ENCODE assay signal across 3 cellular contexts in genomic region chr21:38254970-38255369, GRCh38.
TF ChIP-seq lines count a peak whose summit lies in the region.

No MANE protein-coding gene starts in this region.

TF ChIP-seq in A549, 52 proteins besides CTCF, POLR2A, EP300 and RAD21:
- TF ChIP-seq USF2 (IDR thresholded peaks at IDR 0.05): no peak
- TF ChIP-seq GATA3 (IDR thresholded peaks at IDR 0.05; ENCODE audit: borderline replicate concordance): peak; percentile 14; the same call in 1 of the 2 replicates
- TF ChIP-seq KDM5A (IDR thresholded peaks at IDR 0.05): no peak
TF ChIP-seq in A549: peak in this region for 1.

TF ChIP-seq in HEK293, 187 proteins besides CTCF, POLR2A, EP300 and RAD21:
- TF ChIP-seq ZFHX2 (tag by site-specific recombination; conservative IDR thresholded peaks at IDR 0.05) (no peak), KLF8 (tag by site-specific recombination; IDR thresholded peaks at IDR 0.05) (no peak), ZNF112 (tag by site-specific recombination; IDR thresholded peaks at IDR 0.05) (no peak), PRDM10 (tag by site-specific recombination; IDR thresholded peaks at IDR 0.05) (peak; percentile 54), RBAK (tag by site-specific recombination; IDR thresholded peaks at IDR 0.05) (no peak), EGR2 (tag by site-specific recombination; IDR thresholded peaks at IDR 0.05; ENCODE audit: low read depth) (no peak), ZNF10 (tag by site-specific recombination; IDR thresholded peaks at IDR 0.05) (no peak), ZXDB (tag by site-specific recombination; IDR thresholded peaks at IDR 0.05) (no peak), ZBTB26 (tag by site-specific recombination; optimal IDR thresholded peaks at IDR 0.05) (no peak), TRIM28 (IDR thresholded peaks at IDR 0.05; ENCODE audit: borderline replicate concordance, low read length) (no peak), GLIS1 (tag by site-specific recombination; IDR thresholded peaks at IDR 0.05) (peak; percentile 78)

TF ChIP-seq in K562, 482 proteins besides CTCF, POLR2A, EP300 and RAD21:
- TF ChIP-seq ZBTB49 (CRISPR knock-in tag; IDR thresholded peaks at IDR 0.05; ENCODE audit: borderline replicate concordance) (no peak), ZNF239 (CRISPR knock-in tag; IDR thresholded peaks at IDR 0.05) (no peak), CBFB (CRISPR knock-in tag; IDR thresholded peaks at IDR 0.05) (no peak), ZNF384 (IDR thresholded peaks at IDR 0.05; ENCODE audit: low read depth, low read length) (no peak), NFE2 (IDR thresholded peaks at IDR 0.05; ENCODE audit: low read depth) (peak; percentile 35; the same call in 1 of the 2 replicates), ATF4 (CRISPR knock-in tag; IDR thresholded peaks at IDR 0.05) (no peak), TEAD2 (tag; IDR thresholded peaks at IDR 0.05) (no peak), ZC3H8 (IDR thresholded peaks at IDR 0.05) (no peak), ZBTB43 (CRISPR knock-in tag; IDR thresholded peaks at IDR 0.05) (no peak), ZBTB11 (CRISPR knock-in tag; IDR thresholded peaks at IDR 0.05) (no peak), MEF2A (IDR thresholded peaks at IDR 0.05; ENCODE audit: control insufficient read depth, low read depth, low read length) (no peak), TSC22D4 (tag; IDR thresholded peaks at IDR 0.05) (no peak), NFIC (IDR thresholded peaks at IDR 0.05) (peak; percentile 89), YBX1 (IDR thresholded peaks at IDR 0.05) (no peak), ZBTB26 (CRISPR knock-in tag; IDR thresholded peaks at IDR 0.05) (no peak), NCOA4 (IDR thresholded peaks at IDR 0.05; ENCODE audit: partially characterized antibody) (no peak), ZNF124 (CRISPR knock-in tag; IDR thresholded peaks at IDR 0.05) (no peak), FOS (IDR thresholded peaks at IDR 0.05; ENCODE audit: extremely low read depth, insufficient read length) (no peak), RBM39 (optimal IDR thresholded peaks at IDR 0.05; ENCODE audit: low read depth, low read length) (no peak), ZFP36 (IDR thresholded peaks at IDR 0.05; ENCODE audit: low read depth, low read length, partially characterized antibody) (peak; percentile 22), BHLHE40 (IDR thresholded peaks at IDR 0.05; ENCODE audit: low read length) (peak; percentile 38; the same call in 1 of the 2 replicates), ZNF778 (CRISPR knock-in tag; IDR thresholded peaks at IDR 0.05) (no peak)
